In genomic region chr22:45638197-45638596, GRCh38 we compare ENCODE assay signal across 1 cellular context.
TF ChIP-seq lines count a peak whose summit lies in the region.

No MANE protein-coding gene starts in this region.

TF ChIP-seq in HCT116, 20 proteins besides CTCF, POLR2A, EP300 and RAD21 (continued from another document):
- TF ChIP-seq, protein P1, sequence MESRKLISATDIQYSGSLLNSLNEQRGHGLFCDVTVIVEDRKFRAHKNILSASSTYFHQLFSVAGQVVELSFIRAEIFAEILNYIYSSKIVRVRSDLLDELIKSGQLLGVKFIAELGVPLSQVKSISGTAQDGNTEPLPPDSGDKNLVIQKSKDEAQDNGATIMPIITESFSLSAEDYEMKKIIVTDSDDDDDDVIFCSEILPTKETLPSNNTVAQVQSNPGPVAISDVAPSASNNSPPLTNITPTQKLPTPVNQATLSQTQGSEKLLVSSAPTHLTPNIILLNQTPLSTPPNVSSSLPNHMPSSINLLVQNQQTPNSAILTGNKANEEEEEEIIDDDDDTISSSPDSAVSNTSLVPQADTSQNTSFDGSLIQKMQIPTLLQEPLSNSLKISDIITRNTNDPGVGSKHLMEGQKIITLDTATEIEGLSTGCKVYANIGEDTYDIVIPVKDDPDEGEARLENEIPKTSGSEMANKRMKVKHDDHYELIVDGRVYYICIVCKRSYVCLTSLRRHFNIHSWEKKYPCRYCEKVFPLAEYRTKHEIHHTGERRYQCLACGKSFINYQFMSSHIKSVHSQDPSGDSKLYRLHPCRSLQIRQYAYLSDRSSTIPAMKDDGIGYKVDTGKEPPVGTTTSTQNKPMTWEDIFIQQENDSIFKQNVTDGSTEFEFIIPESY (IDR thresholded peaks at IDR 0.05; ENCODE audit: extremely low read depth, insufficient replicate concordance, low read length), result no peak
- TF ChIP-seq ZNF274 (IDR thresholded peaks at IDR 0.05; ENCODE audit: low read depth, low read length) (no peak), JUND (IDR thresholded peaks at IDR 0.05) (no peak), EGR1 (IDR thresholded peaks at IDR 0.05; ENCODE audit: low read depth) (no peak), POLR2AphosphoS5 (IDR thresholded peaks at IDR 0.05; ENCODE audit: low read depth, low read length) (no peak), ZFX (IDR thresholded peaks at IDR 0.05) (no peak), TCF7L2 (IDR thresholded peaks at IDR 0.05; ENCODE audit: borderline replicate concordance, extremely low read depth, insufficient read depth, insufficient read length) (no peak)
